In genomic region chr17:5118219-5118618, GRCh38 we compare ENCODE assay signal across 23 cellular contexts. TPM values are rescaled to one million over a fixed set of nuclear protein-coding genes. Genes with fewer than 3 reads are reported as not detected.
DNase-seq lines count a peak whose midpoint lies in the region; ATAC-seq and TF ChIP-seq lines count a peak whose summit lies in the region.
"Had no signal": no experiment of that assay in that cellular context is flagged by ENCODE, and none has a peak within 500 bp of the region (broad histone marks: within the 10 kb centered on the region; RNA-seq: fewer than 3 reads in every experiment).

No MANE protein-coding gene starts in this region.

- H3K36me3 Mint-ChIP-seq in MCF 10A (ENCODE audit: insufficient read depth, unreplicated experiment), result peaks cover 12% of the 10 kb centered on the region

- H3K9me3 Mint-ChIP-seq in MCF 10A (ENCODE audit: unreplicated experiment), result no peaks in the 10 kb centered on the region

- no peak overlapping the region for H3K4me3 ChIP-seq in epithelial cell of esophagus (ENCODE audit: low read length)
- H3K4me3 ChIP-seq: GM12878, PC-9, SJCRH30 had no signal

- no peak for TF ChIP-seq CTCF in epithelial cell of esophagus (IDR thresholded peaks at IDR 0.05; ENCODE audit: insufficient read depth, low read depth, low read length, missing control alignments)
- TF ChIP-seq CTCF in MCF 10A (IDR thresholded peaks at IDR 0.05; ENCODE audit: unreplicated experiment), result no peak

- no peaks in the 10 kb centered on the region for H3K4me1 Mint-ChIP-seq in MCF 10A (ENCODE audit: insufficient read depth, unreplicated experiment)

- DNase-seq in left ventricle myocardium superior (peak; percentile 6), Right ventricle myocardium inferior (ENCODE audit: missing footprints) (no peak), epithelial cell of esophagus (ENCODE audit: low read depth) (peak; percentile 5), posterior vena cava (ENCODE audit: low spot score) (peak; percentile 47), SIG-M5 (lab: John Stamatoyannopoulos, UW) (no peak), MCF 10A (ENCODE audit: unreplicated experiment) (no peak)
- DNase-seq: CD4-positive, CD25-positive, alpha-beta regulatory T cell; COR-L47; DMS79; H7; HFFc6; KBM-7; NCI-H1092 treated with DMSO at 0.1 percent for 48 hours; NCI-H1436 treated with DMSO at 0.1 percent for 48 hours; NCI-H1930; NCI-H2227 treated with DMSO at 0.1 percent for 48 hours; NCI-H510A treated with DMSO at 0.1 percent for 48 hours; NCI-H748 treated with DMSO at 0.1 percent for 48 hours; PC-9; SJCRH30 had no signal

- H3K27me3 Mint-ChIP-seq in MCF 10A (ENCODE audit: insufficient read depth, unreplicated experiment), result peaks cover 54% of the 10 kb centered on the region

- intact Hi-C loops in left ventricle myocardium superior (cut with micrococcal nuclease), result no loop called here
- intact Hi-C loops in Right ventricle myocardium inferior (cut with DNase I), result no loop called here
- intact Hi-C loops in posterior vena cava (cut with DNase I), result no loop called here
- intact Hi-C loops in MCF 10A (cut with micrococcal nuclease), result no loop called here

- no peak overlapping the region for H3K27ac Mint-ChIP-seq in MCF 10A (ENCODE audit: low read depth, unreplicated experiment)
- H3K27ac Mint-ChIP-seq: CD4-positive, CD25-positive, alpha-beta regulatory T cell; HFFc6 had no signal

- POLR2A ChIA-PET in MCF 10A (lab: Yijun Ruan, JAX), result no interaction called here

- CTCF ChIA-PET in MCF 10A (lab: Yijun Ruan, JAX), result no interaction called here

- no TSS peak for BruUV-seq in MCF 10A (replicated peaks; lab: Mats Ljungman, UMichigan)

- H3K4me3 Mint-ChIP-seq in MCF 10A (ENCODE audit: unreplicated experiment), result no peak overlapping the region
- H3K4me3 Mint-ChIP-seq: HFFc6 had no signal

- ATAC-seq in left ventricle myocardium superior (no peak), Right ventricle myocardium inferior (no peak), HG03175 (IDR thresholded peaks at IDR 0.05; ENCODE audit: unreplicated experiment) (no peak)
- ATAC-seq: GM12878 had no signal

RNA-seq across cellular contexts. Expression of gene USP6, which starts 2.4 kb away (rescaled TPM):
- total RNA-seq in left ventricle myocardium superior (0.15 TPM), Right ventricle myocardium inferior (0.08 TPM), posterior vena cava (under 1 TPM in 1 of 2 donors, not detected in 1; 0.19 TPM), MCF 10A (2022) (0.10 TPM in 1 of 2 replicates, not detected in the other)
- total RNA-seq: CD4-positive, CD25-positive, alpha-beta regulatory T cell; HT-29; SJCRH30 had no signal

RNA-seq across cellular contexts. Expression of gene ZNF232, which starts 6.5 kb away (rescaled TPM):
- 2.6 TPM for total RNA-seq in left ventricle myocardium superior
- total RNA-seq in Right ventricle myocardium inferior, result 4.9 TPM
- 1 to 10 TPM; 3.7 to 6.3 TPM for total RNA-seq in posterior vena cava
- total RNA-seq in MCF 10A (2022), result 8.8 and 11.6 TPM in 2 replicates

RNA-seq across cellular contexts. Expression of gene ZFP3, which starts 40.0 kb away (rescaled TPM):
- total RNA-seq in left ventricle myocardium superior (11.1 TPM), Right ventricle myocardium inferior (9.6 TPM), posterior vena cava (1 to 10 TPM; 4.1 to 4.6 TPM), MCF 10A (2022) (not detected in 2 replicates)

Comparison
In these comparisons a context has a peak if more than half of its experiments do, and no peak if none do; other contexts are left out.
1. DNase-seq: peak in left ventricle myocardium superior (single experiment), epithelial cell of esophagus (single experiment) and posterior vena cava (single experiment); none in Right ventricle myocardium inferior (single experiment), SIG-M5 (single experiment) and MCF 10A (single experiment).